ENCODE assay signal across 11 cellular contexts in genomic region chr3:86702381-86702958, GRCh38.
DNase-seq lines count a peak whose midpoint lies in the region; ATAC-seq, FAIRE-seq and TF ChIP-seq lines count a peak whose summit lies in the region.
"Had no signal": no experiment of that assay in that cellular context is flagged by ENCODE, and none has a peak within 500 bp of the region (broad histone marks: within the 10 kb centered on the region; RNA-seq: fewer than 3 reads in every experiment).

No MANE protein-coding gene starts in this region.

- dilution Hi-C loops in endothelial cell of umbilical vein (cut with MboI; ENCODE audit: extremely low pct_ligation_motif_present, low sequenced_read_pairs): no loop called here

- H3K4me1 Mint-ChIP-seq in MCF 10A (ENCODE audit: insufficient read depth, unreplicated experiment): no peaks in the 10 kb centered on the region

- H3K9me3 ChIP-seq in breast epithelium (peaks cover 0 to 8% of the 10 kb centered on the region in 2 donors), endothelial cell of umbilical vein (replicated peaks; ENCODE audit: control insufficient read depth, insufficient read depth, low read length) (no peaks in the 10 kb centered on the region), upper lobe of right lung (no peaks in the 10 kb centered on the region)
- H3K9me3 ChIP-seq: SJSA1 had no signal

- H3K27ac ChIP-seq in breast epithelium (no peak overlapping the region), endothelial cell of umbilical vein (ENCODE audit: insufficient read depth, low read depth, low read length) (no peak overlapping the region), upper lobe of right lung (no peak overlapping the region)
- H3K27ac ChIP-seq: SJSA1 had no signal

- peak; percentile 13 for DNase-seq in MCF 10A (ENCODE audit: unreplicated experiment)
- DNase-seq in breast epithelium (ENCODE audit: low spot score in 2 of 2): no peak
- peak; percentile 10 for DNase-seq in NCI-H82 (lab: John Stamatoyannopoulos, UW)
- DNase-seq in endothelial cell of umbilical vein (ENCODE audit: low read depth, low spot score): peak; percentile 1
- DNase-seq in upper lobe of right lung: no peak
- no peak for DNase-seq in hippocampal formation (lab: John Stamatoyannopoulos, UW)
- DNase-seq in left cardiac atrium: no peak
- DNase-seq: effector CD4-positive, alpha-beta T cell; stimulated activated CD4-positive, alpha-beta T cell treated with anti-CD3 and anti-CD28 coated beads, Interleukin-12 subunit alpha, Interleukin-12 subunit beta, amount 100 ng/mL, for 4 hours had no signal

- H2AFZ ChIP-seq in endothelial cell of umbilical vein (ENCODE audit: low read depth, low read length): no peak overlapping the region

- TF ChIP-seq POLR2A in breast epithelium (IDR thresholded peaks at IDR 0.05) (no peak), endothelial cell of umbilical vein (IDR thresholded peaks at IDR 0.05; ENCODE audit: low read depth, low read length) (no peak)

- H3K9me3 Mint-ChIP-seq in MCF 10A (ENCODE audit: unreplicated experiment): peaks cover 7% of the 10 kb centered on the region

- BruUV-seq in MCF 10A (replicated peaks; lab: Mats Ljungman, UMichigan): no TSS peak
- BruUV-seq in endothelial cell of umbilical vein (replicated peaks; lab: Mats Ljungman, UMichigan): no TSS peak

- H3K79me2 ChIP-seq in endothelial cell of umbilical vein (ENCODE audit: control insufficient read depth, insufficient read depth, low read length): no peaks in the 10 kb centered on the region

- H3K9me1 ChIP-seq in endothelial cell of umbilical vein (replicated peaks; ENCODE audit: control insufficient read depth, extremely low read depth, insufficient read depth, low read length): no peaks in the 10 kb centered on the region

- H3K4me2 ChIP-seq in endothelial cell of umbilical vein (ENCODE audit: insufficient read depth, low read length): no peak overlapping the region

- no peak overlapping the region for H3K9ac ChIP-seq in endothelial cell of umbilical vein (replicated peaks; ENCODE audit: extremely low read depth, insufficient read depth, low read length)

- H3K4me3 ChIP-seq in breast epithelium (no peak overlapping the region), endothelial cell of umbilical vein (replicated peaks in 1 of 3; ENCODE audit: insufficient read depth in 1 of 3, low read depth in 1 of 3, low read length in 3 of 3) (no peak overlapping the region), upper lobe of right lung (no peak overlapping the region)
- H3K4me3 ChIP-seq: SJSA1 had no signal

- no peaks in the 10 kb centered on the region for H3K36me3 ChIP-seq in breast epithelium
- H3K36me3 ChIP-seq in endothelial cell of umbilical vein (ENCODE audit: control insufficient read depth in 2 of 2, extremely low read depth in 1 of 2, insufficient read depth in 2 of 2, low read length in 2 of 2): no peaks in the 10 kb centered on the region
- no peaks in the 10 kb centered on the region for H3K36me3 ChIP-seq in upper lobe of right lung
- H3K36me3 ChIP-seq: SJSA1 had no signal

- peaks cover 37% of the 10 kb centered on the region for H3K27me3 Mint-ChIP-seq in MCF 10A (ENCODE audit: insufficient read depth, unreplicated experiment)

- H3K4me3 Mint-ChIP-seq in MCF 10A (ENCODE audit: unreplicated experiment): no peak overlapping the region

- H3K27me3 ChIP-seq in breast epithelium: no peaks in the 10 kb centered on the region
- no peaks in the 10 kb centered on the region for H3K27me3 ChIP-seq in endothelial cell of umbilical vein (ENCODE audit: control insufficient read depth in 2 of 2, insufficient read depth in 2 of 2, low read length in 2 of 2)
- no peaks in the 10 kb centered on the region for H3K27me3 ChIP-seq in upper lobe of right lung
- H3K27me3 ChIP-seq: SJSA1 had no signal

- FAIRE-seq in endothelial cell of umbilical vein (lab: Jason Lieb, UNC): no peak

- CTCF ChIA-PET in MCF 10A (lab: Yijun Ruan, JAX) (interaction anchor here (0.6 to 1.9 kb wide), 18 partner anchors 9 to 1958 kb away, joined by 3 to 18 read pairs (median 3); partner anchors contain the start of gene VGLL3), endothelial cell of umbilical vein (lab: Charles Lee) (interaction anchor here (0.8 to 1.9 kb wide), 6 partner anchors 9 to 1303 kb away, joined by 3 to 5 read pairs (median 4); no protein-coding TSS in a partner anchor)

- H4K20me1 ChIP-seq in endothelial cell of umbilical vein (replicated peaks; ENCODE audit: control insufficient read depth, extremely low read depth, insufficient read depth, low read length): no peaks in the 10 kb centered on the region

- ATAC-seq in upper lobe of right lung (no peak), HG03135 (IDR thresholded peaks at IDR 0.05; ENCODE audit: unreplicated experiment) (no peak), left cardiac atrium (no peak)

- H3K36me3 Mint-ChIP-seq in MCF 10A (ENCODE audit: insufficient read depth, unreplicated experiment): no peaks in the 10 kb centered on the region

- H3K4me1 ChIP-seq in breast epithelium (no peaks in the 10 kb centered on the region), endothelial cell of umbilical vein (ENCODE audit: control insufficient read depth, extremely low read depth, insufficient read depth, low read length) (no peaks in the 10 kb centered on the region), upper lobe of right lung (no peaks in the 10 kb centered on the region)
- H3K4me1 ChIP-seq: SJSA1 had no signal

- intact Hi-C loops in MCF 10A (cut with micrococcal nuclease): loop anchor here (5.0 kb wide), 1 partner anchor 380 kb away; no protein-coding TSS in a partner anchor
- intact Hi-C loops in breast epithelium (cut with DNase I; ENCODE audit: low total_unique reads): no loop called here
- intact Hi-C loops in endothelial cell of umbilical vein (cut with micrococcal nuclease): loop anchor here (2.0 to 10.0 kb wide), 2 partner anchors 382 to 464 kb away; no protein-coding TSS in a partner anchor
- intact Hi-C loops in upper lobe of right lung (cut with DNase I): no loop called here
- intact Hi-C loops in left cardiac atrium (cut with DNase I): no loop called here

- POLR2A ChIA-PET in MCF 10A (lab: Yijun Ruan, JAX) (no interaction called here), endothelial cell of umbilical vein (lab: Charles Lee) (no interaction called here)

- H3K27ac Mint-ChIP-seq in MCF 10A (ENCODE audit: low read depth, unreplicated experiment): no peak overlapping the region

- TF ChIP-seq CTCF in MCF 10A (IDR thresholded peaks at IDR 0.05; ENCODE audit: unreplicated experiment): peak; percentile 51
- TF ChIP-seq CTCF in breast epithelium (IDR thresholded peaks at IDR 0.05): no peak
- TF ChIP-seq CTCF in endothelial cell of umbilical vein (IDR thresholded peaks at IDR 0.05; ENCODE audit: extremely low read depth in 1 of 2, insufficient read depth in 1 of 2, low read depth in 1 of 2, low read length in 2 of 2): peak; percentile 13 to 21
- TF ChIP-seq CTCF in upper lobe of right lung (IDR thresholded peaks at IDR 0.05): peak; percentile 45

TF ChIP-seq in endothelial cell of umbilical vein, 7 proteins besides CTCF, POLR2A, EP300 and RAD21:
- no peak for TF ChIP-seq POLR2AphosphoS5 (IDR thresholded peaks at IDR 0.05; ENCODE audit: insufficient read depth, low read depth, low read length)
- no peak for TF ChIP-seq MYC (IDR thresholded peaks at IDR 0.05; ENCODE audit: low read depth, low read length)
- no peak for TF ChIP-seq JUN (IDR thresholded peaks at IDR 0.05; ENCODE audit: borderline replicate concordance, insufficient read depth, insufficient read length, low read depth)
- no peak for TF ChIP-seq GATA2 (IDR thresholded peaks at IDR 0.05; ENCODE audit: insufficient read depth, insufficient read length, low read depth, low read length)
- TF ChIP-seq FOS (IDR thresholded peaks at IDR 0.05; ENCODE audit: borderline replicate concordance, insufficient read depth, low read length): no peak
- TF ChIP-seq EZH2 (IDR thresholded peaks at IDR 0.05; ENCODE audit: borderline replicate concordance, low read depth, low read length, severe bottlenecking): no peak
- TF ChIP-seq, protein P1, sequence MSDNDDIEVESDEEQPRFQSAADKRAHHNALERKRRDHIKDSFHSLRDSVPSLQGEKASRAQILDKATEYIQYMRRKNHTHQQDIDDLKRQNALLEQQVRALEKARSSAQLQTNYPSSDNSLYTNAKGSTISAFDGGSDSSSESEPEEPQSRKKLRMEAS (IDR thresholded peaks at IDR 0.05; ENCODE audit: insufficient read depth, insufficient read length): no peak

Comparison
In these comparisons a context has a peak if more than half of its experiments do, and no peak if none do; other contexts are left out.
1. DNase-seq: peak in MCF 10A (single experiment), NCI-H82 (single experiment) and endothelial cell of umbilical vein (single experiment); none in breast epithelium (0 of 2), upper lobe of right lung (single experiment), hippocampal formation (0 of 2) and left cardiac atrium (single experiment).
2. CTCF ChIP-seq: peak in MCF 10A (single experiment), endothelial cell of umbilical vein (2 of 2) and upper lobe of right lung (single experiment); none in breast epithelium (0 of 3).
3. intact Hi-C loops: an anchor here in MCF 10A (5.0 kb wide) and endothelial cell of umbilical vein (2.0 to 10.0 kb wide); none called in breast epithelium, upper lobe of right lung and left cardiac atrium.